8 cellular contexts compared by ENCODE assay signal in genomic region chr11:88337342-88338222, GRCh38. TPM values are rescaled to one million over a fixed set of nuclear protein-coding genes. Genes with fewer than 3 reads are reported as not detected.
DNase-seq lines count a peak whose midpoint lies in the region; ATAC-seq and TF ChIP-seq lines count a peak whose summit lies in the region.

CTSC (minus strand) TSS chr11:88337736; CDS start chr11:88337672, 64 bp downstream.

- H3K27ac Mint-ChIP-seq in activated T-helper 2 cell treated with anti-CD3 and anti-CD28 coated beads, Interferon-gamma antibody, Interleukin-2, Interleukin-4, amounts not matched to agents 10 μg/mL and 5 μg/mL and 100 μg/mL, durations not matched to agents 14 hours and 24 hours and 36 hours = peak within 1 kb of the TSS; percentile 96
- H3K27ac Mint-ChIP-seq in neural crest cell (ENCODE audit: unreplicated experiment) = peak within 1 kb of the TSS; percentile 95

- H3K4me3 ChIP-seq in RWPE2 (ENCODE audit: severe bottlenecking) (peak within 1 kb of the TSS; percentile 90), stomach (peak within 1 kb of the TSS; percentile 65 to 81 (median 70))

- H3K27ac ChIP-seq in KOPT-K1 (ENCODE audit: low read depth, low read length, poor library complexity, severe bottlenecking) = peak within 1 kb of the TSS; percentile 96
- H3K27ac ChIP-seq in RWPE2 (ENCODE audit: poor library complexity, severe bottlenecking) = peak within 1 kb of the TSS; percentile 58
- peak within 1 kb of the TSS; percentile 82 to 92 (median 87) for H3K27ac ChIP-seq in stomach

- no peak for TF ChIP-seq EP300 in stomach (IDR thresholded peaks at IDR 0.05)

- H3K36me3 Mint-ChIP-seq in activated T-helper 2 cell treated with anti-CD3 and anti-CD28 coated beads, Interferon-gamma antibody, Interleukin-2, Interleukin-4, amounts not matched to agents 10 μg/mL and 5 μg/mL and 100 μg/mL, durations not matched to agents 14 hours and 24 hours and 36 hours (ENCODE audit: low read depth) = peaks cover 37% of the 10 kb centered on the region
- peaks cover 5% of the 10 kb centered on the region for H3K36me3 Mint-ChIP-seq in neural crest cell (ENCODE audit: low read depth)

- H3K27me3 ChIP-seq in RWPE2 (ENCODE audit: insufficient read depth, poor library complexity, severe bottlenecking) = no peaks in the 10 kb centered on the region
- no peaks in the 10 kb centered on the region for H3K27me3 ChIP-seq in stomach

- ATAC-seq in GM21825 (IDR thresholded peaks at IDR 0.05; ENCODE audit: unreplicated experiment) (peak; percentile 92), RWPE2 (ENCODE audit: low read depth) (peak; percentile 92)

- no peaks in the 10 kb centered on the region for H3K27me3 Mint-ChIP-seq in activated T-helper 2 cell treated with anti-CD3 and anti-CD28 coated beads, Interferon-gamma antibody, Interleukin-2, Interleukin-4, amounts not matched to agents 10 μg/mL and 5 μg/mL and 100 μg/mL, durations not matched to agents 14 hours and 24 hours and 36 hours (ENCODE audit: low read depth)
- H3K27me3 Mint-ChIP-seq in neural crest cell (ENCODE audit: low read depth) = peaks cover 8% of the 10 kb centered on the region

- H3K9me3 Mint-ChIP-seq in activated T-helper 2 cell treated with anti-CD3 and anti-CD28 coated beads, Interferon-gamma antibody, Interleukin-2, Interleukin-4, amounts not matched to agents 10 μg/mL and 5 μg/mL and 100 μg/mL, durations not matched to agents 14 hours and 24 hours and 36 hours = no peaks in the 10 kb centered on the region
- H3K9me3 Mint-ChIP-seq in neural crest cell = no peaks in the 10 kb centered on the region

- WGBS in stomach, 5 donors = 0 to 1% (median 0%) methylated on average over 41 to 57 of the region's 57 CpGs

- DNase-seq in EH (ENCODE audit: low read depth) (peak; percentile 91), RWPE2 (ENCODE audit: low spot score) (peak; percentile 94), fibroblast of the conjunctiva (ENCODE audit: low read depth) (peak; percentile 63), neural crest cell (ENCODE audit: low read depth, low spot score) (peak; percentile 88), stomach (peak; percentile 95)
- DNase-seq in activated T-helper 2 cell treated with anti-CD3 and anti-CD28 coated beads, Interferon-gamma antibody, Interleukin-2, Interleukin-4, amounts not matched to agents 10 μg/mL and 5 μg/mL and 100 μg/mL, durations not matched to agents 14 hours and 24 hours and 36 hours (ENCODE audit: low spot score) = peak; percentile 91

- H3K36me3 ChIP-seq in KOPT-K1 (ENCODE audit: insufficient read depth, low read length) (peaks cover 25% of the 10 kb centered on the region), RWPE2 (ENCODE audit: low read depth) (peaks cover 34% of the 10 kb centered on the region), stomach (peaks cover 0 to 19% (median 5%) of the 10 kb centered on the region in 4 donors)

- H3K9me3 ChIP-seq in KOPT-K1 (ENCODE audit: insufficient read depth, low read length, poor library complexity, severe bottlenecking) (no peaks in the 10 kb centered on the region), RWPE2 (ENCODE audit: severe bottlenecking) (no peaks in the 10 kb centered on the region), stomach (no peaks in the 10 kb centered on the region)

- H3K4me3 Mint-ChIP-seq in activated T-helper 2 cell treated with anti-CD3 and anti-CD28 coated beads, Interferon-gamma antibody, Interleukin-2, Interleukin-4, amounts not matched to agents 10 μg/mL and 5 μg/mL and 100 μg/mL, durations not matched to agents 14 hours and 24 hours and 36 hours (ENCODE audit: low read depth) = peak within 1 kb of the TSS; percentile 96
- H3K4me3 Mint-ChIP-seq in neural crest cell = peak within 1 kb of the TSS; percentile 93

- TF ChIP-seq POLR2A in stomach (IDR thresholded peaks at IDR 0.05) = no peak

- H3K4me1 Mint-ChIP-seq in activated T-helper 2 cell treated with anti-CD3 and anti-CD28 coated beads, Interferon-gamma antibody, Interleukin-2, Interleukin-4, amounts not matched to agents 10 μg/mL and 5 μg/mL and 100 μg/mL, durations not matched to agents 14 hours and 24 hours and 36 hours (ENCODE audit: low read depth) = peaks cover 58% of the 10 kb centered on the region
- peaks cover 29% of the 10 kb centered on the region for H3K4me1 Mint-ChIP-seq in neural crest cell

- intact Hi-C loops in activated T-helper 2 cell treated with anti-CD3 and anti-CD28 coated beads, Interferon-gamma antibody, Interleukin-2, Interleukin-4, amounts not matched to agents 10 μg/mL and 5 μg/mL and 100 μg/mL, durations not matched to agents 14 hours and 24 hours and 36 hours (cut with micrococcal nuclease) = loop anchor here (1.0 to 2.0 kb wide), 5 partner anchors 13 to 199 kb away; partner anchors contain the start of gene RAB38
- intact Hi-C loops in stomach (cut with DNase I; ENCODE audit: low total_unique reads) = no loop called here

- H3K4me1 ChIP-seq in RWPE2 (ENCODE audit: insufficient read depth, poor library complexity, severe bottlenecking) = peaks cover 38% of the 10 kb centered on the region
- peaks cover 9 to 26% (median 12%) of the 10 kb centered on the region in 4 donors for H3K4me1 ChIP-seq in stomach

- TF ChIP-seq CTCF in RWPE2 (IDR thresholded peaks at IDR 0.05; ENCODE audit: poor library complexity, severe bottlenecking) = no peak
- peak; percentile 26 for TF ChIP-seq CTCF in neural crest cell (conservative IDR thresholded peaks at IDR 0.05)
- no peak for TF ChIP-seq CTCF in stomach (IDR thresholded peaks at IDR 0.05)

RNA-seq across cellular contexts. Expression of gene CTSC, which starts in this region (rescaled TPM):
- total RNA-seq in activated T-helper 2 cell treated with anti-CD3 and anti-CD28 coated beads, Interferon-gamma antibody, Interleukin-2, Interleukin-4, amounts not matched to agents 10 μg/mL and 5 μg/mL and 100 μg/mL, durations not matched to agents 14 hours and 24 hours and 36 hours = 82.4 and 82.6 TPM in 2 replicates
- total RNA-seq in neural crest cell (84.3 and 88.0 TPM in 2 replicates), stomach (100 to 1,000 TPM in 2 of 5 donors, 10 to 100 TPM in 2, 1 to 10 TPM in 1; 6.2 to 127 (median 53.3) TPM)
- polyA plus RNA-seq in stomach = 10 to 100 TPM; 22.9 to 46.3 (median 26.3) TPM

Comparison
In these comparisons a context has a peak if more than half of its experiments do, and no peak if none do; other contexts are left out.
1. Peak in every context shown above with its lines: DNase-seq, ATAC-seq, H3K4me3 ChIP-seq and H3K27ac ChIP-seq.